25 cellular contexts compared by ENCODE assay signal in the genomic region with DNA sequence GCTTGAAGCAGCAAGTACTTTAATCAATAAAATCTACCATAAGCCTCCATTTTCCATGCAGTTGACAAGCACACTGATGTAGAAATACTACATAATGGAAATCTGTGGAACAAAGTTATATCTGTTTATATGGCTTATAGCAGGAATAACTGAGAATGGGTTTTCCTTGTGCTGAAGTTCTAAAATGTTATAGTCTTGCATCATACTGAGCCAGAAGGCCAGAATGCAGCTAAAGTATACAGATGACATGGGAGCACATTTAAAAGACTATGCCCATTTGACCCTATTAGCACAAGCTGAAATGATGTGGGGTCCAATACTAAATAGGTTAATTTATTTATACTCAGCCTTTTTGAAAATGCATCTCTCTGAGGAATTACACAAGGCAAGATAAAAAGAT. TPM values are rescaled to one million over a fixed set of nuclear protein-coding genes. Genes with fewer than 3 reads are reported as not detected.
A peak's percentile ranks its signal among the peaks of the same experiment; 100 is the strongest.
DNase-seq lines count a peak whose midpoint lies in the region; ATAC-seq, FAIRE-seq and TF ChIP-seq lines count a peak whose summit lies in the region.
"Had no signal": no experiment of that assay in that cellular context is flagged by ENCODE, and none has a peak within 500 bp of the region (broad histone marks: within the 10 kb centered on the region; RNA-seq: fewer than 3 reads in every experiment).

No MANE protein-coding gene starts in this region.

- H4K20me1 ChIP-seq in GM12878 (ENCODE audit: control insufficient read depth, insufficient read depth) (no peaks in the 10 kb centered on the region), osteoblast (ENCODE audit: insufficient read depth, low read length) (no peaks in the 10 kb centered on the region)

- no peak for TF ChIP-seq RAD21 in GM12878 (IDR thresholded peaks at IDR 0.05; ENCODE audit: insufficient read depth, low read depth, low read length)

- in situ Hi-C loops in GM12878 (cut with MboI), result no loop called here

- no peak overlapping the region for H3K27ac Mint-ChIP-seq in nephron progenitor cell
- H3K27ac Mint-ChIP-seq: CD8-positive, alpha-beta memory T cell; IgD-negative memory B cell had no signal

- CTCF ChIA-PET in GM12878 (lab: Yijun Ruan, JAX), result no interaction called here

- H3K36me3 Mint-ChIP-seq in nephron progenitor cell (ENCODE audit: low read depth), result peaks cover 35% of the 10 kb centered on the region

- ATAC-seq in GM12878, result no peak
- no peak for ATAC-seq in Right ventricle myocardium superior (ENCODE audit: poor library complexity)
- ATAC-seq: A549, Panc1 had no signal

- TF ChIP-seq CTCF in GM12878 (IDR thresholded peaks at IDR 0.05 in 2 of 3, conservative IDR thresholded peaks at IDR 0.05 in 1 of 3; ENCODE audit: control insufficient read depth in 2 of 3, extremely low read depth in 1 of 3, insufficient read depth in 1 of 3, low read depth in 3 of 3, low read length in 3 of 3) (no peak), osteoblast (IDR thresholded peaks at IDR 0.05; ENCODE audit: extremely low read depth, low read depth, low read length) (no peak), nephron progenitor cell (IDR thresholded peaks at IDR 0.05) (no peak)

- H3K27me3 ChIP-seq in GM12878 (replicated peaks in 1 of 2; ENCODE audit: control insufficient read depth in 2 of 2, insufficient read depth in 2 of 2, low read length in 1 of 2), result no peaks in the 10 kb centered on the region
- no peaks in the 10 kb centered on the region for H3K27me3 ChIP-seq in osteoblast (ENCODE audit: insufficient read depth, low read length)
- H3K27me3 ChIP-seq: MG63 had no signal

- H3K4me3 ChIP-seq in GM12878 (no peak overlapping the region), osteoblast (ENCODE audit: insufficient read depth, low read length) (no peak overlapping the region)
- H3K4me3 ChIP-seq: A549, MG63, SK-N-MC had no signal

- no peak overlapping the region for H3K9ac ChIP-seq in GM12878 (ENCODE audit: control insufficient read depth, insufficient read depth, low read length)

- H2AFZ ChIP-seq in GM12878 (ENCODE audit: control insufficient read depth, low read depth, low read length), result no peak overlapping the region
- peak overlapping the region; percentile 9 for H2AFZ ChIP-seq in osteoblast (ENCODE audit: low read length)

- no peak for TF ChIP-seq POLR2A in GM12878 (IDR thresholded peaks at IDR 0.05; ENCODE audit: low read depth, low read length)

- no peaks in the 10 kb centered on the region for H3K27me3 Mint-ChIP-seq in nephron progenitor cell (ENCODE audit: low read depth, poor library complexity)
- H3K27me3 Mint-ChIP-seq: CD8-positive, alpha-beta memory T cell; IgD-negative memory B cell had no signal

- BruUV-seq in GM12878 (replicated peaks; lab: Mats Ljungman, UMichigan), result no TSS peak

- DNase-seq in HCEC 1CT, result peak; percentile 37
- no peak for DNase-seq in GM12878 (ENCODE audit: low read depth, low spot score)
- peak; percentile 0 for DNase-seq in fibroblast of gingiva (ENCODE audit: low read depth)
- no peak for DNase-seq in osteoblast (ENCODE audit: insufficient read length, low spot score, missing footprints)
- no peak for DNase-seq in Right ventricle myocardium superior
- no peak for DNase-seq in NCI-H69 (lab: John Stamatoyannopoulos, UW)
- no peak for DNase-seq in pons (ENCODE audit: low spot score)
- no peak for DNase-seq in nephron progenitor cell
- DNase-seq: C1 segment of cervical spinal cord; CD8-positive, alpha-beta memory T cell; DMS53; HFFc6; Kasumi-1; MG63; NCI-H1048; NCI-H1436 treated with DMSO at 0.1 percent for 48 hours; NCI-H2029; NCI-H2171; NCI-H446 treated with DMSO at 0.1 percent for 48 hours had no signal

- no peaks in the 10 kb centered on the region for H3K9me3 ChIP-seq in GM12878 (replicated peaks; ENCODE audit: control insufficient read depth, insufficient read depth, low read length)
- H3K9me3 ChIP-seq in osteoblast (ENCODE audit: low read depth, low read length), result no peaks in the 10 kb centered on the region
- H3K9me3 ChIP-seq: A549, MG63 had no signal

- SMC1A ChIA-PET in GM12878 (lab: Charles Lee; ENCODE audit: uncharacterized antibody, unreplicated experiment), result no interaction called here

- FAIRE-seq in GM12878 (lab: Jason Lieb, UNC), result peak; percentile 69
- FAIRE-seq: A549, H54 had no signal

- no peaks in the 10 kb centered on the region for H3K9me3 Mint-ChIP-seq in nephron progenitor cell
- H3K9me3 Mint-ChIP-seq: CD8-positive, alpha-beta memory T cell; HFFc6; IgD-negative memory B cell had no signal

- POLR2A ChIA-PET in GM12878 (lab: Charles Lee), result no interaction called here

- H3K4me1 ChIP-seq in GM12878 (ENCODE audit: control insufficient read depth, insufficient read depth, low read length) (peaks cover 4% of the 10 kb centered on the region; the same call in 1 of the 2 replicates), osteoblast (ENCODE audit: insufficient read depth, low read length) (peaks cover 13% of the 10 kb centered on the region)

- peaks cover 37% of the 10 kb centered on the region for H3K4me1 Mint-ChIP-seq in nephron progenitor cell

- H3K79me2 ChIP-seq in GM12878 (ENCODE audit: control insufficient read depth, insufficient read depth, low read length), result no peaks in the 10 kb centered on the region
- no peaks in the 10 kb centered on the region for H3K79me2 ChIP-seq in osteoblast (ENCODE audit: insufficient read depth, low read length)

- intact Hi-C loops in GM12878 (cut with micrococcal nuclease; ENCODE audit: unreplicated experiment) (no loop called here), Right ventricle myocardium superior (cut with DNase I) (no loop called here)

- no peak overlapping the region for H3K4me3 Mint-ChIP-seq in nephron progenitor cell
- H3K4me3 Mint-ChIP-seq: CD8-positive, alpha-beta memory T cell; IgD-negative memory B cell had no signal

- H3K4me2 ChIP-seq in GM12878 (ENCODE audit: control insufficient read depth, insufficient read depth), result no peak overlapping the region
- no peak overlapping the region for H3K4me2 ChIP-seq in osteoblast (ENCODE audit: insufficient read depth, low read length)
- H3K4me2 ChIP-seq: A549 had no signal

- H3K27ac ChIP-seq in GM12878 (ENCODE audit: control insufficient read depth, insufficient read depth), result no peak overlapping the region
- no peak overlapping the region for H3K27ac ChIP-seq in osteoblast (ENCODE audit: low read depth, low read length)
- H3K27ac ChIP-seq: A549, SK-N-MC had no signal

- H3K36me3 ChIP-seq in GM12878 (ENCODE audit: control insufficient read depth in 2 of 2, insufficient read depth in 2 of 2, low read length in 1 of 2), result no peaks in the 10 kb centered on the region
- H3K36me3 ChIP-seq in osteoblast (ENCODE audit: insufficient read depth, low read length), result no peaks in the 10 kb centered on the region
- H3K36me3 ChIP-seq: MG63 had no signal

- no peak for TF ChIP-seq EP300 in GM12878 (IDR thresholded peaks at IDR 0.05; ENCODE audit: borderline replicate concordance in 1 of 2, control insufficient read depth in 1 of 2, low read depth in 2 of 2, low read length in 2 of 2)

- RAD21 ChIA-PET in GM12878 (lab: Charles Lee; ENCODE audit: unreplicated experiment), result no interaction called here

RNA-seq across cellular contexts. Expression of a gene that starts 25.1 kb away (rescaled TPM):
- total RNA-seq in GM12878 (2013; cell fraction: nucleolus; rRNA removed), result not detected in 2 replicates
- total RNA-seq in GM12878 (2014; rRNA removed) (not detected in 2 replicates), GM12878 (2014; rRNA removed; fragmentation: Illumina TruSeq; extraction: Trizol) (not detected in 2 replicates), GM12878 (2021) (not detected in 2 replicates), osteoblast (not detected in 2 replicates), Right ventricle myocardium superior (not detected)
- not detected for polyA plus RNA-seq in GM12878 (2011; ENCODE audit: low read depth)
- polyA plus RNA-seq in GM12878 (2011; rRNA removed) (0.04 TPM in 1 of 2 replicates, not detected in the other), GM12878 (2014; fragmentation: Illumina TruSeq; extraction: Trizol) (not detected in 2 replicates), GM12878 (2014; fragmentation: Nextera tagmentation; extraction: Ambion mirVana) (not detected), GM12878 (2014; rRNA removed) (not detected in 2 replicates), GM12878 (2016; fragmentation: Nextera tagmentation; extraction: Ambion mirVana) (not detected)
- polyA plus RNA-seq in GM12878 (2011; cell fraction: cytosol; rRNA removed), result not detected in 2 replicates
- not detected in 2 replicates for polyA plus RNA-seq in GM12878 (2011; cell fraction: nucleus; rRNA removed)
- not detected in 2 replicates for polyA plus RNA-seq in GM12878 (2012)
- not detected in 2 replicates for polyA minus RNA-seq in GM12878 (2011; rRNA and poly(A)+ RNA removed)
- polyA minus RNA-seq in GM12878 (2011; cell fraction: cytosol; rRNA and poly(A)+ RNA removed), result not detected in 2 replicates
- polyA minus RNA-seq in GM12878 (2011; cell fraction: nucleus; rRNA and poly(A)+ RNA removed), result not detected in 2 replicates
- total RNA-seq: CD8-positive, alpha-beta memory T cell; HFFc6; HT-29 had no signal
- polyA plus RNA-seq: CD8-positive, alpha-beta memory T cell; IgD-negative memory B cell had no signal

RNA-seq across cellular contexts. Expression of a gene that starts 32.2 kb away (rescaled TPM):
- 151 and 156 TPM in 2 replicates for total RNA-seq in GM12878 (2013; cell fraction: nucleolus; rRNA removed)
- 17.3 and 21.6 TPM in 2 replicates for total RNA-seq in GM12878 (2014; rRNA removed)
- 22.5 and 26.2 TPM in 2 replicates for total RNA-seq in GM12878 (2014; rRNA removed; fragmentation: Illumina TruSeq; extraction: Trizol)
- 21.8 and 26.1 TPM in 2 replicates for total RNA-seq in GM12878 (2021)
- 15.4 TPM for polyA plus RNA-seq in GM12878 (2011; ENCODE audit: low read depth)
- polyA plus RNA-seq in GM12878 (2011; rRNA removed), result 47.0 and 85.1 TPM in 2 replicates
- 8.8 and 8.9 TPM in 2 replicates for polyA plus RNA-seq in GM12878 (2011; cell fraction: cytosol; rRNA removed)
- 91.7 and 102 TPM in 2 replicates for polyA plus RNA-seq in GM12878 (2011; cell fraction: nucleus; rRNA removed)
- 21.0 and 26.1 TPM in 2 replicates for polyA plus RNA-seq in GM12878 (2012)
- polyA plus RNA-seq in GM12878 (2014; fragmentation: Illumina TruSeq; extraction: Trizol), result 34.1 and 45.8 TPM in 2 replicates
- 10 to 100 TPM; 10.2 to 11.7 TPM for polyA plus RNA-seq in GM12878 (2014; fragmentation: Nextera tagmentation; extraction: Ambion mirVana)
- polyA plus RNA-seq in GM12878 (2014; rRNA removed), result 30.5 and 32.0 TPM in 2 replicates
- 10 to 100 TPM in 1 of 2 experiments, 1 to 10 TPM in 1; 9.2 to 15.9 TPM for polyA plus RNA-seq in GM12878 (2016; fragmentation: Nextera tagmentation; extraction: Ambion mirVana)
- polyA minus RNA-seq in GM12878 (2011; rRNA and poly(A)+ RNA removed), result 20.8 and 24.7 TPM in 2 replicates
- polyA minus RNA-seq in GM12878 (2011; cell fraction: cytosol; rRNA and poly(A)+ RNA removed), result 10.2 and 11.1 TPM in 2 replicates
- polyA minus RNA-seq in GM12878 (2011; cell fraction: nucleus; rRNA and poly(A)+ RNA removed), result 39.9 and 57.8 TPM in 2 replicates
- total RNA-seq in osteoblast, result 0.88 and 1.1 TPM in 2 replicates
- total RNA-seq in Right ventricle myocardium superior, result 7.1 TPM

RNA-seq across cellular contexts. Expression of a gene that starts 45.5 kb away (rescaled TPM):
- not detected in 2 replicates for total RNA-seq in GM12878 (2013; cell fraction: nucleolus; rRNA removed)
- total RNA-seq in GM12878 (2014; rRNA removed) (not detected in 2 replicates), GM12878 (2014; rRNA removed; fragmentation: Illumina TruSeq; extraction: Trizol) (0.09 TPM in 1 of 2 replicates, not detected in the other), GM12878 (2021) (not detected in 2 replicates), osteoblast (not detected in 2 replicates), Right ventricle myocardium superior (not detected)
- polyA plus RNA-seq in GM12878 (2011; ENCODE audit: low read depth), result not detected
- polyA plus RNA-seq in GM12878 (2011; rRNA removed) (not detected in 2 replicates), GM12878 (2014; fragmentation: Illumina TruSeq; extraction: Trizol) (0.01 TPM in 1 of 2 replicates, not detected in the other), GM12878 (2014; fragmentation: Nextera tagmentation; extraction: Ambion mirVana) (not detected), GM12878 (2014; rRNA removed) (not detected in 2 replicates), GM12878 (2016; fragmentation: Nextera tagmentation; extraction: Ambion mirVana) (not detected)
- not detected in 2 replicates for polyA plus RNA-seq in GM12878 (2011; cell fraction: cytosol; rRNA removed)
- not detected in 2 replicates for polyA plus RNA-seq in GM12878 (2011; cell fraction: nucleus; rRNA removed)
- polyA plus RNA-seq in GM12878 (2012), result not detected in 2 replicates
- polyA minus RNA-seq in GM12878 (2011; rRNA and poly(A)+ RNA removed), result not detected in 2 replicates
- not detected in 2 replicates for polyA minus RNA-seq in GM12878 (2011; cell fraction: cytosol; rRNA and poly(A)+ RNA removed)
- not detected in 2 replicates for polyA minus RNA-seq in GM12878 (2011; cell fraction: nucleus; rRNA and poly(A)+ RNA removed)
- total RNA-seq: CD8-positive, alpha-beta memory T cell; HFFc6; HT-29 had no signal
- polyA plus RNA-seq: A549; CD8-positive, alpha-beta memory T cell; IgD-negative memory B cell had no signal

Comparison
In these comparisons a context has a peak if more than half of its experiments do, and no peak if none do; other contexts are left out.
1. DNase-seq: peak in HCEC 1CT (single experiment) and fibroblast of gingiva (single experiment); none in GM12878 (single experiment), osteoblast (single experiment), Right ventricle myocardium superior (single experiment), NCI-H69 (single experiment), pons (single experiment) and nephron progenitor cell (single experiment).